1 cellular context compared by ENCODE assay signal in genomic region chr3:97910931-97911351, GRCh38.
TF ChIP-seq lines count a peak whose summit lies in the region.

No MANE protein-coding gene starts in this region.

TF ChIP-seq in HepG2, 621 proteins besides CTCF, POLR2A, EP300 and RAD21 (continued from another document):
- TF ChIP-seq ZBTB40 (IDR thresholded peaks at IDR 0.05): no peak
- no peak for TF ChIP-seq ZBTB40 (CRISPR knock-in tag; IDR thresholded peaks at IDR 0.05)
